ENCODE assay signal across 18 cellular contexts in the genomic region with DNA sequence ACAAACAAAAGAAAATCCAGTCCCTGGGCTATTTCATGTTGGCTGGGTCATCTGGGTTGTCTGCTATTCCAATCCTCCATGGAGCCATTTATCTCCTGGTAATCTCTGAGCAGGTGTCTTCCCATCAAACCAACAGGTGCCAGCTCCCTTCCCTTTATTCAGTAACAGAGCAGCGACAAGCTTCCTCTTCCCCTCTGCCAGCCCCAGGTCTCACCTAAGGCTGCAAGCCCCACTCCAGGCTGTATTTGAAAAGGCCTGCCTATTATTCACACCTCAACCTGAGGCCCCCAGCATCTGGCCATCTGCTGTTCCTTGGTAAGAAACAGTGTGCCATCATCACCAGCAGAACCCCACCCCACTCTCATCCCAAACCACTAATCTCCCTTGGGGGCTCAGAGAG.
A peak's percentile ranks its signal among the peaks of the same experiment; 100 is the strongest.
DNase-seq lines count a peak whose midpoint lies in the region; ATAC-seq and TF ChIP-seq lines count a peak whose summit lies in the region.
"Had no signal": no experiment of that assay in that cellular context is flagged by ENCODE, and none has a peak within 500 bp of the region (broad histone marks: within the 10 kb centered on the region; RNA-seq: fewer than 3 reads in every experiment).

No MANE protein-coding gene starts in this region.

- no peak overlapping the region for H2BK20ac ChIP-seq in H9 (ENCODE audit: low read depth, low read length, poor library complexity, severe bottlenecking)

- no peak overlapping the region for H3T11ph ChIP-seq in H9 (ENCODE audit: low read length)

- H3K27me3 ChIP-seq in H9 (ENCODE audit: insufficient read depth, low read length) (no peaks in the 10 kb centered on the region), esophagus muscularis mucosa (peaks cover 0 to 7% (median 0%) of the 10 kb centered on the region in 4 donors)
- H3K27me3 ChIP-seq: BLaER1 treated with 17β-estradiol and CSF1 and Interleukin-3, amounts not matched to agents 10 nM and 100 nM; SJSA1 had no signal

- H3K79me1 ChIP-seq in H9 (ENCODE audit: insufficient read depth, low read depth, low read length, poor library complexity, severe bottlenecking), result no peaks in the 10 kb centered on the region

- ATAC-seq in GM21423 (IDR thresholded peaks at IDR 0.05; ENCODE audit: unreplicated experiment), result no peak
- ATAC-seq: A549 had no signal

- no peak overlapping the region for H3K9ac ChIP-seq in H9 (ENCODE audit: extremely low read depth, insufficient read length, low read length)
- H3K9ac ChIP-seq: BLaER1 treated with 17β-estradiol and CSF1 and Interleukin-3, amounts not matched to agents 10 nM and 100 nM had no signal

- H3K36me3 ChIP-seq in esophagus muscularis mucosa, result no peaks in the 10 kb centered on the region
- H3K36me3 ChIP-seq: BLaER1 treated with 17β-estradiol and CSF1 and Interleukin-3, amounts not matched to agents 10 nM and 100 nM; SJSA1 had no signal

- no peak for TF ChIP-seq POLR2A in esophagus muscularis mucosa (IDR thresholded peaks at IDR 0.05; ENCODE audit: low read depth)

- H3K9me3 ChIP-seq in H9 (ENCODE audit: control insufficient read depth, low read depth, low read length) (no peaks in the 10 kb centered on the region), esophagus muscularis mucosa (peaks cover 0 to 11% (median 3%) of the 10 kb centered on the region in 4 donors)
- H3K9me3 ChIP-seq: A549, SJSA1 had no signal

- no peak overlapping the region for H4K8ac ChIP-seq in H9 (replicated peaks; ENCODE audit: insufficient read length, low read depth, low read length)

- no peak overlapping the region for H3K4me3 Mint-ChIP-seq in H9
- H3K4me3 Mint-ChIP-seq: CD8-positive, alpha-beta memory T cell had no signal

- no peak overlapping the region for H2AFZ ChIP-seq in H9 (ENCODE audit: low read length)
- H2AFZ ChIP-seq: PC-9 had no signal

- no peak overlapping the region for H2BK15ac ChIP-seq in H9 (ENCODE audit: low read depth, low read length)

- no peak overlapping the region for H2BK5ac ChIP-seq in H9 (ENCODE audit: insufficient read length, low read length)

- H3K14ac ChIP-seq in H9 (ENCODE audit: insufficient read depth, low read length), result no peak overlapping the region

- H3K4me2 ChIP-seq in H9 (ENCODE audit: insufficient read depth, insufficient read length, low read length), result no peak overlapping the region
- H3K4me2 ChIP-seq: A549; BLaER1 treated with 17β-estradiol and CSF1 and Interleukin-3, amounts not matched to agents 10 nM and 100 nM; PC-9 had no signal

- no peak overlapping the region for H3K4me3 ChIP-seq in esophagus muscularis mucosa
- H3K4me3 ChIP-seq: A549; BLaER1 treated with 17β-estradiol and CSF1 and Interleukin-3, amounts not matched to agents 10 nM and 100 nM; PC-9; SJSA1 had no signal

- peak overlapping the region in 1 of 3 experiments; percentile 10; a peak in 1 of 7 replicates for H3K27ac Mint-ChIP-seq in H9
- H3K27ac Mint-ChIP-seq: CD8-positive, alpha-beta memory T cell had no signal

- H3K23ac ChIP-seq in H9 (ENCODE audit: insufficient read length, low read depth, low read length), result no peak overlapping the region

- no peak for TF ChIP-seq CTCF in H9 (conservative IDR thresholded peaks at IDR 0.05)
- no peak for TF ChIP-seq CTCF in esophagus muscularis mucosa (IDR thresholded peaks at IDR 0.05)

- H3K4ac ChIP-seq in H9 (ENCODE audit: low read depth, low read length), result no peak overlapping the region

- intact Hi-C loops in esophagus muscularis mucosa (cut with DNase I), result no loop called here

- H3K23me2 ChIP-seq in H9 (ENCODE audit: insufficient read length, low read depth, low read length, poor library complexity, severe bottlenecking), result no peaks in the 10 kb centered on the region

- H3K27me3 Mint-ChIP-seq in H9 (ENCODE audit: low read depth), result no peaks in the 10 kb centered on the region; the same call in 1 of the 2 replicates

- H3K36me3 Mint-ChIP-seq in H9 (ENCODE audit: insufficient read depth in 1 of 3, low read depth in 3 of 3), result peaks cover 0 to 5% (median 2%) of the 10 kb centered on the region in 3 experiments; a peak in 2 of 7 replicates
- H3K36me3 Mint-ChIP-seq: CD8-positive, alpha-beta memory T cell had no signal

- H2AK5ac ChIP-seq in H9 (ENCODE audit: insufficient read length, low read length), result no peak overlapping the region

- TF ChIP-seq EP300 in esophagus muscularis mucosa (IDR thresholded peaks at IDR 0.05), result no peak

- no peak overlapping the region for H4K91ac ChIP-seq in H9 (ENCODE audit: insufficient read length, low read depth, low read length)

- H4K5ac ChIP-seq in H9 (ENCODE audit: insufficient read length, low read depth, low read length), result no peak overlapping the region

- H3K27ac ChIP-seq in H9 (ENCODE audit: insufficient read length, low read depth, low read length) (no peak overlapping the region), esophagus muscularis mucosa (replicated peaks in 1 of 4) (no peak overlapping the region)
- H3K27ac ChIP-seq: A549; BLaER1 treated with 17β-estradiol and CSF1 and Interleukin-3, amounts not matched to agents 10 nM and 100 nM; PC-9; SJSA1 had no signal

- no peak overlapping the region for H3K56ac ChIP-seq in H9 (ENCODE audit: insufficient read length, low read depth, low read length)

- no peak overlapping the region for H3K18ac ChIP-seq in H9 (ENCODE audit: insufficient read length, low read depth, low read length)

- H3K79me2 ChIP-seq in H9 (ENCODE audit: insufficient read depth, low read length), result no peaks in the 10 kb centered on the region

- no peaks in the 10 kb centered on the region for H4K20me1 ChIP-seq in H9 (ENCODE audit: control insufficient read depth, insufficient read depth, insufficient read length)
- H4K20me1 ChIP-seq: BLaER1 treated with 17β-estradiol and CSF1 and Interleukin-3, amounts not matched to agents 10 nM and 100 nM had no signal

- H3K4me1 Mint-ChIP-seq in H9, result peaks cover 27% of the 10 kb centered on the region in 2 experiments
- H3K4me1 Mint-ChIP-seq: CD8-positive, alpha-beta memory T cell had no signal

- no peak overlapping the region for H2BK120ac ChIP-seq in H9 (ENCODE audit: low read depth, low read length, poor library complexity, severe bottlenecking)

- no CpG with 5 or more reads among the region's 1 CpG for WGBS in H9 (ENCODE audit: extremely low coverage, insufficient read length, low lambda C conversion rate)
- WGBS in esophagus muscularis mucosa, result 100% methylated on average over 1 of the region's 1 CpG

- no peak overlapping the region for H2BK12ac ChIP-seq in H9 (ENCODE audit: insufficient read length, low read depth, low read length)

- DNase-seq in NCI-H2196 (lab: John Stamatoyannopoulos, UW; ENCODE audit: unreplicated experiment), result peak; percentile 12
- no peak for DNase-seq in NCI-H2196 treated with DMSO at 0.1 percent for 48 hours (lab: John Stamatoyannopoulos, UW; ENCODE audit: unreplicated experiment)
- DNase-seq in H9, result peak; percentile 15
- peak; percentile 32 for DNase-seq in NCI-H524 treated with DMSO at 0.1 percent for 48 hours (lab: John Stamatoyannopoulos, UW)
- peak; percentile 68 for DNase-seq in esophagus muscularis mucosa (ENCODE audit: extremely low spot score)
- no peak for DNase-seq in 8988T
- DNase-seq in stimulated activated CD4-positive, alpha-beta T cell treated with anti-CD3 and anti-CD28 coated beads, Interleukin-4, amount 100 ng/mL, for 24 hours, result no peak
- DNase-seq: CD8-positive, alpha-beta memory T cell; DMS 273 treated with DMSO at 0.1 percent for 48 hours; H7; NCI-H1417; NCI-H2029; NCI-H526; PC-9 had no signal

- no peaks in the 10 kb centered on the region for H3K9me3 Mint-ChIP-seq in H9

- H3K4me1 ChIP-seq in H9 (ENCODE audit: insufficient read depth, low read length) (no peaks in the 10 kb centered on the region; the same call in 1 of the 2 replicates), esophagus muscularis mucosa (no peaks in the 10 kb centered on the region)
- H3K4me1 ChIP-seq: A549, SJSA1 had no signal

Comparison
In these comparisons a context has a peak if more than half of its experiments do, and no peak if none do; other contexts are left out.
1. DNase-seq: peak in NCI-H2196 (single experiment), H9 (single experiment), NCI-H524 treated with DMSO at 0.1 percent for 48 hours (single experiment) and esophagus muscularis mucosa (single experiment); none in NCI-H2196 treated with DMSO at 0.1 percent for 48 hours (single experiment), 8988T (single experiment) and stimulated activated CD4-positive, alpha-beta T cell treated with anti-CD3 and anti-CD28 coated beads, Interleukin-4, amount 100 ng/mL, for 24 hours (single experiment).